In the genomic region with DNA sequence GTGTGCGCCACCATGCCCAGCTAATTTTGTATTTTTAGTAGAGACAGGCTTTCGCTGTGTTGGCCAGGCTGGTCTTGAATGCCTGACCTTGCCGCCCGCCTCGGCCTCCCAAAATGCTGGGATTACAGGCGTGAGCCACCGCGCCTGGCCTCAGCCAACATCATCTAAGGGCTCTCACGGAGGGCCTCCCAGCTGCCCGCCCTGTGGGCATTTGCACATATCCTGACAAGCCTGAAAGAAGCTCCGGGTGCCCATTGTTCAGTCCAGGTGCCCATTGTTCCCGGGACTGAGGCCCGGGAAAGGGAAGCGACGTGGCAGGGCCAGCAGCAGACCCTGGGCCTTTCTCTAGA, we compare ENCODE assay signal across 10 cellular contexts. TPM values are rescaled to one million over a fixed set of nuclear protein-coding genes. Genes with fewer than 3 reads are reported as not detected.
A peak's percentile ranks its signal among the peaks of the same experiment; 100 is the strongest.
DNase-seq lines count a peak whose midpoint lies in the region; ATAC-seq and TF ChIP-seq lines count a peak whose summit lies in the region.
"Had no signal": no experiment of that assay in that cellular context is flagged by ENCODE, and none has a peak within 500 bp of the region (broad histone marks: within the 10 kb centered on the region; RNA-seq: fewer than 3 reads in every experiment).

No MANE protein-coding gene starts in this region.

- TF ChIP-seq CTCF in gastrocnemius medialis (IDR thresholded peaks at IDR 0.05 in 4 of 5, conservative IDR thresholded peaks at IDR 0.05 in 1 of 5), result no peak

- no peak for ATAC-seq in gastrocnemius medialis
- ATAC-seq in HG03378 (IDR thresholded peaks at IDR 0.05; ENCODE audit: unreplicated experiment), result no peak

- no peaks in the 10 kb centered on the region for H3K9me3 ChIP-seq in duodenal mucosa (ENCODE audit: control insufficient read depth in 1 of 2, low read length in 2 of 2)
- no peaks in the 10 kb centered on the region for H3K9me3 ChIP-seq in gastrocnemius medialis

- H3K27ac ChIP-seq in duodenal mucosa (ENCODE audit: low read depth, low read length) (peak overlapping the region; percentile 51), gastrocnemius medialis (peak overlapping the region; percentile 3 to 92 (median 64))

- no peak for TF ChIP-seq POLR2A in gastrocnemius medialis (IDR thresholded peaks at IDR 0.05)

- DNase-seq in NCI-H345 treated with DMSO at 0.1 percent for 48 hours (lab: John Stamatoyannopoulos, UW; ENCODE audit: unreplicated experiment), result peak; percentile 79
- no peak for DNase-seq in NCI-H345 (lab: John Stamatoyannopoulos, UW)
- DNase-seq in gastrocnemius medialis, result no peak
- no peak for DNase-seq in GF-D8 (lab: John Stamatoyannopoulos, UW)
- DNase-seq in G401 (ENCODE audit: low spot score), result no peak
- no peak for DNase-seq in pons (ENCODE audit: low spot score)

- H3K4me3 ChIP-seq in duodenal mucosa (ENCODE audit: low read depth in 1 of 2, low read length in 2 of 2) (peak overlapping the region in 1 of 2 donors; percentile 50), gastrocnemius medialis (no peak overlapping the region)

- intact Hi-C loops in gastrocnemius medialis (cut with DNase I; ENCODE audit: low total_unique reads), result loop anchor here (2.0 kb wide), 2 partner anchors 84 to 214 kb away; partner anchors contain the start of gene DNAJC16

- H3K27me3 ChIP-seq in duodenal mucosa (ENCODE audit: control insufficient read depth in 1 of 2, insufficient read depth in 2 of 2, low read length in 2 of 2) (no peaks in the 10 kb centered on the region), gastrocnemius medialis (no peaks in the 10 kb centered on the region)

- peak overlapping the region in 1 of 2 donors; percentile 37 for H3K9ac ChIP-seq in duodenal mucosa (ENCODE audit: low read depth in 1 of 2, low read length in 2 of 2)

- peaks cover 18 to 42% of the 10 kb centered on the region in 2 donors for H3K4me1 ChIP-seq in duodenal mucosa (ENCODE audit: control insufficient read depth in 1 of 2, insufficient read depth in 2 of 2, low read length in 2 of 2)
- peaks cover 40% of the 10 kb centered on the region in 2 donors for H3K4me1 ChIP-seq in gastrocnemius medialis

- in situ Hi-C loops in gastrocnemius medialis (cut with MboI; ENCODE audit: low sequenced_read_pairs in 4 of 4) (loop anchor here in 1 of 4 donors (25.0 kb wide), 1 partner anchor 154 kb away; the partner anchor contains the start of gene AGMAT), G401 (cut with HindIII; ENCODE audit: low sequenced_read_pairs) (loop anchor here (25.0 kb wide), 1 partner anchor 154 kb away; the partner anchor contains the start of gene AGMAT)

- H3K36me3 ChIP-seq in duodenal mucosa (ENCODE audit: control insufficient read depth in 1 of 2, insufficient read depth in 2 of 2, low read length in 2 of 2), result peaks cover 0 to 5% of the 10 kb centered on the region in 2 donors
- H3K36me3 ChIP-seq in gastrocnemius medialis, result no peaks in the 10 kb centered on the region

RNA-seq across cellular contexts. Expression of gene TMEM82, which starts 1.5 kb away (rescaled TPM):
- total RNA-seq in gastrocnemius medialis, result under 1 TPM in 1 of 4 donors, not detected in 3; 0.33 TPM
- total RNA-seq in G401 (2014; rRNA removed; shearing (Covaris generic)), result not detected in 2 replicates
- total RNA-seq: CD4-positive, alpha-beta memory T cell; HT1080 had no signal

RNA-seq across cellular contexts. Expression of gene SLC25A34, which starts 4.8 kb away (rescaled TPM):
- 10 to 100 TPM in 3 of 4 donors, 1 to 10 TPM in 1; 7.8 to 17.2 (median 13.8) TPM for total RNA-seq in gastrocnemius medialis
- total RNA-seq in G401 (2014; rRNA removed; shearing (Covaris generic)), result 0.75 TPM in 1 of 2 replicates, not detected in the other

RNA-seq across cellular contexts. Expression of gene FBLIM1, which starts 17.8 kb away (rescaled TPM):
- 1 to 10 TPM; 1.4 to 3.9 (median 3.8) TPM for total RNA-seq in gastrocnemius medialis
- 18.6 and 41.7 TPM in 2 replicates for total RNA-seq in G401 (2014; rRNA removed; shearing (Covaris generic))
- total RNA-seq: CD4-positive, alpha-beta memory T cell had no signal

RNA-seq across cellular contexts. Expression of gene PLEKHM2, which starts 56.7 kb away (rescaled TPM):
- 100 to 1,000 TPM in 3 of 4 donors, 10 to 100 TPM in 1; 86.7 to 170 (median 144) TPM for total RNA-seq in gastrocnemius medialis
- total RNA-seq in G401 (2014; rRNA removed; shearing (Covaris generic)), result 46.1 and 47.5 TPM in 2 replicates
